8 cellular contexts compared by ENCODE assay signal in genomic region chr10:94277450-94277849, GRCh38.
"Had no signal": no experiment of that assay in that cellular context is flagged by ENCODE, and none has a peak within 500 bp of the region (broad histone marks: within the 10 kb centered on the region; RNA-seq: fewer than 3 reads in every experiment).

No MANE protein-coding gene starts in this region.

- H3K4me3 Mint-ChIP-seq: HFFc6, IgD-negative memory B cell had no signal

- H3K27ac Mint-ChIP-seq: HFFc6, IgD-negative memory B cell had no signal

- H3K4me3 ChIP-seq: GM23248, HAP-1 had no signal

- H3K4me1 ChIP-seq: HAP-1 had no signal

- H3K27ac ChIP-seq: GM23248 had no signal

- H3K36me3 ChIP-seq: HAP-1 had no signal

- H3K9me3 ChIP-seq: HAP-1 had no signal

- DNase-seq: GM23248, GOT3, H7, HFFc6 had no signal

- ATAC-seq: HCT116, HepG2 had no signal
